8 cellular contexts compared by ENCODE assay signal in the genomic region with DNA sequence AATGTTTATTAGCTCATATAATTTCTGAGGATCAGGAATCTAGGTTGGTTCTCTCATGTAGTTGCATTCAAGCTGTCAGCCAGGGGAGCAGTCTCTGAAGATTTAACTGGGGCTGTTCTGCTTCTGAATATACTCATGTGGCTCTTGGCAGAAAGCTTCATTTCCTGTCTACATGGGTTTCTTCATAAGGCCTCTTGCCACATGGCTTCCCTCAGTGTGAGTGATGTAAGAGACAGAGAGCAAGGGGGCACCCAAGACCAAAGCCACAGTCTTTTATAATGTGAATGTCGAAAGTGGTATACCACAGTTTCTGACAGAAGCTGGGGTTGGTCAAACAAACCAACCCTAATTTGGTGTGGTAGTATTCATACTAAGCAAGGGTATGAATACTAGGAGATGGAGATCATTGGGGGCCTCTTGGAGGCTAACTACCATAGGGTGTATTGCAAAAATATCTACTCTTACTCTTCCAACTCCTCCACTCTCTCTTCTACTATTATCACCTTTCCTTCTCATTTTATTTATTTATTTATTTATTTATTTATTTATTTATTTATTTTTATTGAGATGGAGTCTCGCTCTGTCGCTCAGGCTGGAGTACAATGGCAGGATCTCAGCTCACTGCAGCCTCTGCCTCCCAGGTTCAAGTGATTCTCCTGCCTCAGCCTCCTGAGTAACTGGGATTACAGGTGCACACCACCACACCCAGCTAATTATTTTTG.
DNase-seq lines count a peak whose midpoint lies in the region; ATAC-seq and TF ChIP-seq lines count a peak whose summit lies in the region.

No MANE protein-coding gene starts in this region.

- no TSS peak for BruUV-seq in A673 (replicated peaks; lab: Mats Ljungman, UMichigan)

- H3K9me3 Mint-ChIP-seq in stimulated activated naive CD8-positive, alpha-beta T cell treated with anti-CD3 and anti-CD28 coated beads, Interleukin-15, Interleukin-2, amounts not matched to agents 100 ng/mL and 50 ng/mL, for 24 hours: peaks cover 15% of the 10 kb centered on the region

- in situ Hi-C loops in astrocyte of the spinal cord (cut with HindIII; ENCODE audit: low sequenced_read_pairs): no loop called here

- H3K27ac Mint-ChIP-seq in stimulated activated naive CD8-positive, alpha-beta T cell treated with anti-CD3 and anti-CD28 coated beads, Interleukin-15, Interleukin-2, amounts not matched to agents 100 ng/mL and 50 ng/mL, for 24 hours: peak overlapping the region; percentile 84

- peaks cover 5% of the 10 kb centered on the region for H3K9me3 ChIP-seq in A673 (ENCODE audit: low read depth, low read length, poor library complexity, severe bottlenecking)

- no peaks in the 10 kb centered on the region for H3K27me3 ChIP-seq in A673 (replicated peaks; ENCODE audit: insufficient read depth, low read depth, low read length, poor library complexity)

- POLR2A ChIA-PET in A673 (lab: Charles Lee; ENCODE audit: low non-redundant PET): no interaction called here

- H3K4me3 Mint-ChIP-seq in stimulated activated naive CD8-positive, alpha-beta T cell treated with anti-CD3 and anti-CD28 coated beads, Interleukin-15, Interleukin-2, amounts not matched to agents 100 ng/mL and 50 ng/mL, for 24 hours: peak overlapping the region; percentile 41

- no peaks in the 10 kb centered on the region for H3K27me3 Mint-ChIP-seq in stimulated activated naive CD8-positive, alpha-beta T cell treated with anti-CD3 and anti-CD28 coated beads, Interleukin-15, Interleukin-2, amounts not matched to agents 100 ng/mL and 50 ng/mL, for 24 hours

- H3K36me3 ChIP-seq in A673 (ENCODE audit: insufficient read depth, low read length, poor library complexity, severe bottlenecking): no peaks in the 10 kb centered on the region

- H3K4me3 ChIP-seq in A673 (ENCODE audit: low read depth, low read length, poor library complexity, severe bottlenecking): no peak overlapping the region
- no peak overlapping the region for H3K4me3 ChIP-seq in astrocyte of the spinal cord (ENCODE audit: low read depth, low read length)

- intact Hi-C loops in A673 (cut with micrococcal nuclease; ENCODE audit: unreplicated experiment): no loop called here

- H3K27ac ChIP-seq in A673 (ENCODE audit: low read depth, low read length, poor library complexity, severe bottlenecking): no peak overlapping the region

- H3K4me1 ChIP-seq in A673 (ENCODE audit: insufficient read depth, low read length, poor library complexity, severe bottlenecking): no peaks in the 10 kb centered on the region

- ATAC-seq in GM19351 (IDR thresholded peaks at IDR 0.05; ENCODE audit: unreplicated experiment) (peak; percentile 83), HG03342 (IDR thresholded peaks at IDR 0.05; ENCODE audit: unreplicated experiment) (peak; percentile 82)

- TF ChIP-seq CTCF in A673 (conservative IDR thresholded peaks at IDR 0.05; ENCODE audit: low read depth, low read length) (no peak), astrocyte of the spinal cord (IDR thresholded peaks at IDR 0.05; ENCODE audit: low read depth, low read length) (no peak)

- CTCF ChIA-PET in A673 (lab: Charles Lee): no interaction called here

- peak; percentile 19 for DNase-seq in A673 (ENCODE audit: low spot score)
- peak; percentile 24 for DNase-seq in astrocyte of the spinal cord (ENCODE audit: low read depth, low spot score)
- DNase-seq in SK-N-DZ (ENCODE audit: low spot score): no peak
- DNase-seq in NCI-H2227 treated with DMSO at 0.1 percent for 48 hours (lab: John Stamatoyannopoulos, UW): no peak
- DNase-seq in HK-2 (ENCODE audit: unreplicated experiment): no peak

- peaks cover 35% of the 10 kb centered on the region for H3K4me1 Mint-ChIP-seq in stimulated activated naive CD8-positive, alpha-beta T cell treated with anti-CD3 and anti-CD28 coated beads, Interleukin-15, Interleukin-2, amounts not matched to agents 100 ng/mL and 50 ng/mL, for 24 hours (ENCODE audit: low read depth)

- H3K36me3 Mint-ChIP-seq in stimulated activated naive CD8-positive, alpha-beta T cell treated with anti-CD3 and anti-CD28 coated beads, Interleukin-15, Interleukin-2, amounts not matched to agents 100 ng/mL and 50 ng/mL, for 24 hours (ENCODE audit: low read depth): peaks cover 10% of the 10 kb centered on the region

Comparison
In these comparisons a context has a peak if more than half of its experiments do, and no peak if none do; other contexts are left out.
1. DNase-seq: peak in A673 (single experiment) and astrocyte of the spinal cord (single experiment); none in SK-N-DZ (single experiment), NCI-H2227 treated with DMSO at 0.1 percent for 48 hours (single experiment) and HK-2 (single experiment).